Comparison of ENCODE assay signal across 8 cellular contexts in genomic region chr1:9539165-9539828, GRCh38. TPM values are rescaled to one million over a fixed set of nuclear protein-coding genes. Genes with fewer than 3 reads are reported as not detected.
A peak's percentile ranks its signal among the peaks of the same experiment; 100 is the strongest.
DNase-seq lines count a peak whose midpoint lies in the region; ATAC-seq and TF ChIP-seq lines count a peak whose summit lies in the region.

Gene SLC25A33, plus strand, starts transcription at chr1:9539465. Its CDS starts 227 bp downstream, at chr1:9539692.

- WGBS in SK-N-SH (ENCODE audit: low lambda C conversion rate): no CpG with 5 or more reads among the region's 92 CpGs
- 0 to 2% methylated on average over 10 to 59 of the region's 92 CpGs for WGBS in testis, 2 donors

- H3K4me1 Mint-ChIP-seq in activated naive CD4-positive, alpha-beta T cell treated with anti-CD3 and anti-CD28 coated beads, Interleukin-2, amount 50 U/mL, for 24 hours: peaks cover 37% of the 10 kb centered on the region

- peak within 1 kb of the TSS; percentile 60 to 84 for H3K27ac ChIP-seq in SK-N-SH (ENCODE audit: low read depth in 2 of 2, low read length in 1 of 2)
- peak within 1 kb of the TSS; percentile 91 to 97 for H3K27ac ChIP-seq in testis

- TF ChIP-seq POLR2A in testis (IDR thresholded peaks at IDR 0.05): no peak

- ATAC-seq in HG02588 (IDR thresholded peaks at IDR 0.05; ENCODE audit: unreplicated experiment) (peak; percentile 87), omental fat pad (ENCODE audit: low FRiP score) (peak; percentile 99)

- H3K4me2 ChIP-seq in SK-N-SH: peak within 1 kb of the TSS; percentile 93

- H3K9me3 ChIP-seq in SK-N-SH (no peaks in the 10 kb centered on the region), testis (no peaks in the 10 kb centered on the region)

- peak within 1 kb of the TSS; percentile 84 for H3K27ac Mint-ChIP-seq in activated naive CD4-positive, alpha-beta T cell treated with anti-CD3 and anti-CD28 coated beads, Interleukin-2, amount 50 U/mL, for 24 hours

- H3K36me3 Mint-ChIP-seq in activated naive CD4-positive, alpha-beta T cell treated with anti-CD3 and anti-CD28 coated beads, Interleukin-2, amount 50 U/mL, for 24 hours: no peaks in the 10 kb centered on the region

- TF ChIP-seq RAD21 in SK-N-SH (IDR thresholded peaks at IDR 0.05; ENCODE audit: low read length): no peak

- peak; percentile 90 for DNase-seq in NCI-H1048 (lab: John Stamatoyannopoulos, UW)
- peak; percentile 99 for DNase-seq in SK-N-SH
- peak; percentile 97 for DNase-seq in glomerular visceral epithelial cell (ENCODE audit: extremely low spot score)
- DNase-seq in omental fat pad (ENCODE audit: low spot score): peak; percentile 95
- peak; percentile 98 for DNase-seq in testis

- H3K79me2 ChIP-seq in SK-N-SH (ENCODE audit: insufficient read depth): peaks cover 45% of the 10 kb centered on the region

- H3K36me3 ChIP-seq in SK-N-SH (replicated peaks in 1 of 2; ENCODE audit: control insufficient read depth in 1 of 2, insufficient read depth in 2 of 2, low read length in 1 of 2) (no peaks in the 10 kb centered on the region), testis (ENCODE audit: low read depth, missing control alignments) (no peaks in the 10 kb centered on the region)

- POLR2A ChIA-PET in SK-N-SH (lab: Yijun Ruan, JAX): interaction anchor here (0.6 to 1.0 kb wide), 4 partner anchors 10 to 720 kb away, joined by 3 to 4 read pairs (median 4); no protein-coding TSS in a partner anchor

- H3K4me3 Mint-ChIP-seq in activated naive CD4-positive, alpha-beta T cell treated with anti-CD3 and anti-CD28 coated beads, Interleukin-2, amount 50 U/mL, for 24 hours: peak within 1 kb of the TSS; percentile 92

- no peak for TF ChIP-seq CTCF in SK-N-SH (IDR thresholded peaks at IDR 0.05)
- no peak for TF ChIP-seq CTCF in omental fat pad (IDR thresholded peaks at IDR 0.05)
- TF ChIP-seq CTCF in testis (IDR thresholded peaks at IDR 0.05): peak in 1 of 3 experiments; percentile 2

- H3K4me3 ChIP-seq in GM08714 (ENCODE audit: low read length) (peak within 1 kb of the TSS; percentile 93), SK-N-SH (ENCODE audit: low read depth in 2 of 2, low read length in 1 of 2) (peak within 1 kb of the TSS; percentile 67 to 78), testis (peak within 1 kb of the TSS; percentile 81 to 83)

- CTCF ChIA-PET in SK-N-SH (lab: Yijun Ruan, JAX): interaction anchor here (0.6 to 1.4 kb wide), 4 partner anchors 10 to 43 kb away, joined by 3 read pairs; no protein-coding TSS in a partner anchor

- no peak for TF ChIP-seq EP300 in SK-N-SH (IDR thresholded peaks at IDR 0.05; ENCODE audit: borderline replicate concordance in 1 of 2, low read depth in 1 of 2, low read length in 1 of 2)

- no peaks in the 10 kb centered on the region for H3K9me3 Mint-ChIP-seq in activated naive CD4-positive, alpha-beta T cell treated with anti-CD3 and anti-CD28 coated beads, Interleukin-2, amount 50 U/mL, for 24 hours

- H4K20me1 ChIP-seq in SK-N-SH (ENCODE audit: insufficient read depth): peaks cover 26% of the 10 kb centered on the region

- H3K9ac ChIP-seq in SK-N-SH: peak within 1 kb of the TSS; percentile 77

- peak within 1 kb of the TSS; percentile 84 for H2AFZ ChIP-seq in SK-N-SH (ENCODE audit: low read depth)

- H3K4me1 ChIP-seq in SK-N-SH (ENCODE audit: control insufficient read depth in 1 of 2, insufficient read depth in 2 of 2, low read depth in 1 of 2, low read length in 1 of 2): peaks cover 0 to 7% of the 10 kb centered on the region in 2 experiments; a peak in 2 of 4 replicates
- H3K4me1 ChIP-seq in testis: no peaks in the 10 kb centered on the region

- no peaks in the 10 kb centered on the region for H3K27me3 Mint-ChIP-seq in activated naive CD4-positive, alpha-beta T cell treated with anti-CD3 and anti-CD28 coated beads, Interleukin-2, amount 50 U/mL, for 24 hours

- intact Hi-C loops in testis (cut with DNase I; ENCODE audit: low total_unique reads): no loop called here

- peaks cover 6% of the 10 kb centered on the region for H3F3A ChIP-seq in SK-N-SH (replicated peaks; ENCODE audit: insufficient read depth)

- no peaks in the 10 kb centered on the region for H3K27me3 ChIP-seq in SK-N-SH (ENCODE audit: insufficient read depth)
- no peaks in the 10 kb centered on the region for H3K27me3 ChIP-seq in testis

- no peaks in the 10 kb centered on the region for H3K9me2 ChIP-seq in SK-N-SH

TF ChIP-seq in SK-N-SH, 30 proteins besides CTCF, POLR2A, EP300 and RAD21 (continues in another document):
- TF ChIP-seq RXRA (IDR thresholded peaks at IDR 0.05; ENCODE audit: borderline replicate concordance, low read depth) (no peak), RCOR1 (IDR thresholded peaks at IDR 0.05; ENCODE audit: low read length) (no peak), NFIC (IDR thresholded peaks at IDR 0.05; ENCODE audit: borderline replicate concordance) (no peak), ELF1 (IDR thresholded peaks at IDR 0.05) (no peak), REST (IDR thresholded peaks at IDR 0.05; ENCODE audit: low read depth, low read length) (no peak), USF2 (IDR thresholded peaks at IDR 0.05; ENCODE audit: borderline replicate concordance, low read depth, low read length) (peak; percentile 76; the same call in 1 of the 2 replicates), GABPA (IDR thresholded peaks at IDR 0.05; ENCODE audit: low read depth) (no peak), CHD2 (IDR thresholded peaks at IDR 0.05; ENCODE audit: low read length, partially characterized antibody) (peak; percentile 97), SIN3A (IDR thresholded peaks at IDR 0.05; ENCODE audit: borderline replicate concordance, low read depth, low read length) (no peak), POLR2AphosphoS5 (IDR thresholded peaks at IDR 0.05; ENCODE audit: low read depth, low read length) (peak; percentile 60), USF1 (IDR thresholded peaks at IDR 0.05; ENCODE audit: borderline replicate concordance, low read depth) (peak; percentile 91), ZBTB33 (IDR thresholded peaks at IDR 0.05; ENCODE audit: borderline replicate concordance, low read depth) (peak; percentile 61; the same call in 1 of the 2 replicates)

RNA-seq across cellular contexts. Expression of gene SLC25A33, which starts in this region (rescaled TPM):
- 4.8 and 5.0 TPM in 2 replicates for polyA plus RNA-seq in SK-N-SH (2012; rRNA removed)
- 6.6 and 7.0 TPM in 2 replicates for polyA plus RNA-seq in SK-N-SH (2012; cell fraction: cytosol; rRNA removed)
- polyA plus RNA-seq in SK-N-SH (2012; cell fraction: nucleus; rRNA removed): 1.5 and 2.8 TPM in 2 replicates
- 10 to 100 TPM; 15.6 to 25.8 (median 19.1) TPM for total RNA-seq in omental fat pad
- 10 to 100 TPM; 16.3 to 17.4 TPM for total RNA-seq in testis
- polyA plus RNA-seq in testis (ENCODE audit: insufficient read depth, low read depth, low replicate concordance): 26.0 TPM

Comparison
In these comparisons a context has a peak if more than half of its experiments do, and no peak if none do; other contexts are left out.
1. Peak in every context shown above with its lines: DNase-seq, ATAC-seq, H3K4me3 ChIP-seq and H3K27ac ChIP-seq.